Comparison of ENCODE assay signal across 1 cellular context in the genomic region with DNA sequence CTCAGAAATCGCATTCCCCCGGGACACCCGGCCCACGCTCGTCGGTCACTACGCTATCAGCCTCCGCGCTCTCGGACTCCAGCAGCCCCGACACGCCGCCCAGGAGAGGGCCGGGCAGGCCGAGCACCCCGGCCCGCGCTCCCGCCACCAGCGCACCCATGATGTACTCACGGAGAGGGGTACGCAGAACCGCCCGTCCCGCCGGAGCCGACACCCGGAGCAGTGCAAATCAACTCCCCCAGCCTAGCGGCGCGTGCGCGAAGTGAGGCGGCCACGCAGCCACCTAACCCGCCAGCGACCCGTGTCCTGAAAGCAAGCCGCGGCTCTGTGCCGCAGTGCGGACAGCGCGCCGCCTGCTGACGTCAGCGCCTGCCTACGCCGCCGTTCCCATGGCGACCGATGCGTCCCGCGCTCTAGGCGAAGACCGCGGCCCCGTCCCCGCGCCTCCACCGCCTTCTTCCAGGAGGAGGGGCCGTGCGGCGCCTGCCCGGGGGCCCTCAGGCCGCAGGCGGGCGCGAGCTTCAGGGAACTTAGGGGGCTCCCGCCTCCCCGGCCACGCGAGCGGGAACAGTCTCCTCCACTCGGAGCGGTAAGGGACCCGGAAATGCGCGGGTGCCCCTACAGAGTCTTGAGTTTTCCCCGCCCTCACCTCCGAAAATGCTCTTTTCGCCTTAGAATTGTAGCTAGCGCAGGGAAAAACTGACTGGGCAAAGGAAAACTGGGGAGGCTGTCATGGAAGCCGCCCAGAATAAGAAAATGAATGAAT.
TF ChIP-seq lines count a peak whose summit lies in the region.

A gene (minus strand): TSS at position 329 of the 766 bp plus-strand sequence. CDS start 5,503 bp downstream, outside the sequence.

TF ChIP-seq in HepG2, 621 proteins besides CTCF, POLR2A, EP300 and RAD21 (continued from another document and continues in another):
- TF ChIP-seq ZNF431 (CRISPR knock-in tag; IDR thresholded peaks at IDR 0.05; ENCODE audit: borderline replicate concordance, low read depth) (peak; percentile 96; the same call in 1 of the 2 replicates), FOXM1 (CRISPR knock-in tag; IDR thresholded peaks at IDR 0.05) (no peak), ZNF121 (CRISPR knock-in tag; IDR thresholded peaks at IDR 0.05) (peak; percentile 71; the same call in 1 of the 2 replicates), NR2C2 (CRISPR knock-in tag; IDR thresholded peaks at IDR 0.05; ENCODE audit: borderline replicate concordance) (peak; percentile 25; the same call in 1 of the 2 replicates), ZNF180 (CRISPR knock-in tag; IDR thresholded peaks at IDR 0.05; ENCODE audit: borderline replicate concordance, low read depth) (peak; percentile 85; the same call in 1 of the 2 replicates), ZNF724P (CRISPR knock-in tag; IDR thresholded peaks at IDR 0.05; ENCODE audit: borderline replicate concordance) (peak; percentile 95), ZNF772 (CRISPR knock-in tag; IDR thresholded peaks at IDR 0.05) (peak; percentile 94), RNF2 (conservative IDR thresholded peaks at IDR 0.05; ENCODE audit: low read depth) (0 out of 2 replicates have a peak, but pooled peaks have one; percentile 49), ZNF850 (CRISPR knock-in tag; conservative IDR thresholded peaks at IDR 0.05) (no peak; the same call in 1 of the 2 replicates), FLYWCH1 (CRISPR knock-in tag; IDR thresholded peaks at IDR 0.05) (no peak), FOXP1 (IDR thresholded peaks at IDR 0.05) (no peak), FOXP1 (CRISPR knock-in tag; IDR thresholded peaks at IDR 0.05) (no peak), TCF7 (IDR thresholded peaks at IDR 0.05; ENCODE audit: low read depth) (no peak), ZNF17 (CRISPR knock-in tag; IDR thresholded peaks at IDR 0.05) (no peak), GTF3A (CRISPR knock-in tag; conservative IDR thresholded peaks at IDR 0.05) (no peak; the same call in 1 of the 2 replicates), ZNF562 (CRISPR knock-in tag; IDR thresholded peaks at IDR 0.05; ENCODE audit: borderline replicate concordance) (no peak), ATF7-NPFF (CRISPR knock-in tag; IDR thresholded peaks at IDR 0.05; ENCODE audit: low read depth) (peak; percentile 89), ZSCAN31 (CRISPR knock-in tag; IDR thresholded peaks at IDR 0.05; ENCODE audit: low read depth) (peak; percentile 94; the same call in 1 of the 2 replicates), RFX5 (IDR thresholded peaks at IDR 0.05; ENCODE audit: low read depth, low read length) (peak; percentile 91), FOXJ3 (CRISPR knock-in tag; IDR thresholded peaks at IDR 0.05; ENCODE audit: borderline replicate concordance) (no peak; the same call in 1 of the 2 replicates), ZSCAN29 (CRISPR knock-in tag; conservative IDR thresholded peaks at IDR 0.05) (peak; percentile 95), PITX1 (CRISPR knock-in tag; IDR thresholded peaks at IDR 0.05) (peak; percentile 82), MED1 (CRISPR knock-in tag; IDR thresholded peaks at IDR 0.05) (peak; percentile 84), ZNF567 (CRISPR knock-in tag; IDR thresholded peaks at IDR 0.05; ENCODE audit: borderline replicate concordance) (0 out of 2 replicates have a peak, but pooled peaks have one; percentile 38), ZNF749 (CRISPR knock-in tag; IDR thresholded peaks at IDR 0.05; ENCODE audit: borderline replicate concordance) (peak; percentile 96), SMAD3 (CRISPR knock-in tag; IDR thresholded peaks at IDR 0.05) (peak; percentile 15; the same call in 1 of the 2 replicates)
- TF ChIP-seq, protein P1, sequence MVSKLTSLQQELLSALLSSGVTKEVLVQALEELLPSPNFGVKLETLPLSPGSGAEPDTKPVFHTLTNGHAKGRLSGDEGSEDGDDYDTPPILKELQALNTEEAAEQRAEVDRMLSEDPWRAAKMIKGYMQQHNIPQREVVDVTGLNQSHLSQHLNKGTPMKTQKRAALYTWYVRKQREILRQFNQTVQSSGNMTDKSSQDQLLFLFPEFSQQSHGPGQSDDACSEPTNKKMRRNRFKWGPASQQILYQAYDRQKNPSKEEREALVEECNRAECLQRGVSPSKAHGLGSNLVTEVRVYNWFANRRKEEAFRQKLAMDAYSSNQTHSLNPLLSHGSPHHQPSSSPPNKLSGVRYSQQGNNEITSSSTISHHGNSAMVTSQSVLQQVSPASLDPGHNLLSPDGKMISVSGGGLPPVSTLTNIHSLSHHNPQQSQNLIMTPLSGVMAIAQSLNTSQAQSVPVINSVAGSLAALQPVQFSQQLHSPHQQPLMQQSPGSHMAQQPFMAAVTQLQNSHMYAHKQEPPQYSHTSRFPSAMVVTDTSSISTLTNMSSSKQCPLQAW (CRISPR knock-in tag; IDR thresholded peaks at IDR 0.05), result peak; percentile 88
- TF ChIP-seq, protein P2, sequence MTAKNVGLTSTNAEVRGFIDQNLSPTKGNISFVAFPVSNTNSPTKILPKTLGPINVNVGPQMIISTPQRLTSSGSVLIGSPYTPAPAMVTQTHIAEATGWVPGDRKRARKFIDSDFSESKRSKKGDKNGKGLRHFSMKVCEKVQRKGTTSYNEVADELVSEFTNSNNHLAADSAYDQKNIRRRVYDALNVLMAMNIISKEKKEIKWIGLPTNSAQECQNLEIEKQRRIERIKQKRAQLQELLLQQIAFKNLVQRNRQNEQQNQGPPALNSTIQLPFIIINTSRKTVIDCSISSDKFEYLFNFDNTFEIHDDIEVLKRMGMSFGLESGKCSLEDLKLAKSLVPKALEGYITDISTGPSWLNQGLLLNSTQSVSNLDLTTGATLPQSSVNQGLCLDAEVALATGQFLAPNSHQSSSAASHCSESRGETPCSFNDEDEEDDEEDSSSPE (CRISPR knock-in tag; IDR thresholded peaks at IDR 0.05), result peak; percentile 93
- TF ChIP-seq, protein P3, sequence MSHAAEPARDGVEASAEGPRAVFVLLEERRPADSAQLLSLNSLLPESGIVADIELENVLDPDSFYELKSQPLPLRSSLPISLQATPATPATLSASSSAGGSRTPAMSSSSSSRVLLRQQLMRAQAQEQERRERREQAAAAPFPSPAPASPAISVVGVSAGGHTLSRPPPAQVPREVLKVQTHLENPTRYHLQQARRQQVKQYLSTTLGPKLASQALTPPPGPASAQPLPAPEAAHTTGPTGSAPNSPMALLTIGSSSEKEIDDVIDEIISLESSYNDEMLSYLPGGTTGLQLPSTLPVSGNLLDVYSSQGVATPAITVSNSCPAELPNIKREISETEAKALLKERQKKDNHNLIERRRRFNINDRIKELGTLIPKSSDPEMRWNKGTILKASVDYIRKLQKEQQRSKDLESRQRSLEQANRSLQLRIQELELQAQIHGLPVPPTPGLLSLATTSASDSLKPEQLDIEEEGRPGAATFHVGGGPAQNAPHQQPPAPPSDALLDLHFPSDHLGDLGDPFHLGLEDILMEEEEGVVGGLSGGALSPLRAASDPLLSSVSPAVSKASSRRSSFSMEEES (CRISPR knock-in tag; IDR thresholded peaks at IDR 0.05), result peak; percentile 65; the same call in 1 of the 2 replicates
- TF ChIP-seq, protein P4, sequence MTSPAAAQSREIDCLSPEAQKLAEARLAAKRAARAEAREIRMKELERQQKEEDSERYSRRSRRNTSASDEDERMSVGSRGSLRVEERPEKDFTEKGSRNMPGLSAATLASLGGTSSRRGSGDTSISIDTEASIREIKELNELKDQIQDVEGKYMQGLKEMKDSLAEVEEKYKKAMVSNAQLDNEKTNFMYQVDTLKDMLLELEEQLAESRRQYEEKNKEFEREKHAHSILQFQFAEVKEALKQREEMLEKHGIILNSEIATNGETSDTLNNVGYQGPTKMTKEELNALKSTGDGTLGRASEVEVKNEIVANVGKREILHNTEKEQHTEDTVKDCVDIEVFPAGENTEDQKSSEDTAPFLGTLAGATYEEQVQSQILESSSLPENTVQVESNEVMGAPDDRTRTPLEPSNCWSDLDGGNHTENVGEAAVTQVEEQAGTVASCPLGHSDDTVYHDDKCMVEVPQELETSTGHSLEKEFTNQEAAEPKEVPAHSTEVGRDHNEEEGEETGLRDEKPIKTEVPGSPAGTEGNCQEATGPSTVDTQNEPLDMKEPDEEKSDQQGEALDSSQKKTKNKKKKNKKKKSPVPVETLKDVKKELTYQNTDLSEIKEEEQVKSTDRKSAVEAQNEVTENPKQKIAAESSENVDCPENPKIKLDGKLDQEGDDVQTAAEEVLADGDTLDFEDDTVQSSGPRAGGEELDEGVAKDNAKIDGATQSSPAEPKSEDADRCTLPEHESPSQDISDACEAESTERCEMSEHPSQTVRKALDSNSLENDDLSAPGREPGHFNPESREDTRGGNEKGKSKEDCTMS (CRISPR knock-in tag; conservative IDR thresholded peaks at IDR 0.05), result no peak
- TF ChIP-seq, protein P5, sequence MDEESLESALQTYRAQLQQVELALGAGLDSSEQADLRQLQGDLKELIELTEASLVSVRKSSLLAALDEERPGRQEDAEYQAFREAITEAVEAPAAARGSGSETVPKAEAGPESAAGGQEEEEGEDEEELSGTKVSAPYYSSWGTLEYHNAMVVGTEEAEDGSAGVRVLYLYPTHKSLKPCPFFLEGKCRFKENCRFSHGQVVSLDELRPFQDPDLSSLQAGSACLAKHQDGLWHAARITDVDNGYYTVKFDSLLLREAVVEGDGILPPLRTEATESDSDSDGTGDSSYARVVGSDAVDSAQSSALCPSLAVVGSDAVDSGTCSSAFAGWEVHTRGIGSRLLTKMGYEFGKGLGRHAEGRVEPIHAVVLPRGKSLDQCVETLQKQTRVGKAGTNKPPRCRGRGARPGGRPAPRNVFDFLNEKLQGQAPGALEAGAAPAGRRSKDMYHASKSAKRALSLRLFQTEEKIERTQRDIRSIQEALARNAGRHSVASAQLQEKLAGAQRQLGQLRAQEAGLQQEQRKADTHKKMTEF (CRISPR knock-in tag; IDR thresholded peaks at IDR 0.05), result 0 out of 2 replicates have a peak, but pooled peaks have one; percentile 94
- TF ChIP-seq, protein P6, sequence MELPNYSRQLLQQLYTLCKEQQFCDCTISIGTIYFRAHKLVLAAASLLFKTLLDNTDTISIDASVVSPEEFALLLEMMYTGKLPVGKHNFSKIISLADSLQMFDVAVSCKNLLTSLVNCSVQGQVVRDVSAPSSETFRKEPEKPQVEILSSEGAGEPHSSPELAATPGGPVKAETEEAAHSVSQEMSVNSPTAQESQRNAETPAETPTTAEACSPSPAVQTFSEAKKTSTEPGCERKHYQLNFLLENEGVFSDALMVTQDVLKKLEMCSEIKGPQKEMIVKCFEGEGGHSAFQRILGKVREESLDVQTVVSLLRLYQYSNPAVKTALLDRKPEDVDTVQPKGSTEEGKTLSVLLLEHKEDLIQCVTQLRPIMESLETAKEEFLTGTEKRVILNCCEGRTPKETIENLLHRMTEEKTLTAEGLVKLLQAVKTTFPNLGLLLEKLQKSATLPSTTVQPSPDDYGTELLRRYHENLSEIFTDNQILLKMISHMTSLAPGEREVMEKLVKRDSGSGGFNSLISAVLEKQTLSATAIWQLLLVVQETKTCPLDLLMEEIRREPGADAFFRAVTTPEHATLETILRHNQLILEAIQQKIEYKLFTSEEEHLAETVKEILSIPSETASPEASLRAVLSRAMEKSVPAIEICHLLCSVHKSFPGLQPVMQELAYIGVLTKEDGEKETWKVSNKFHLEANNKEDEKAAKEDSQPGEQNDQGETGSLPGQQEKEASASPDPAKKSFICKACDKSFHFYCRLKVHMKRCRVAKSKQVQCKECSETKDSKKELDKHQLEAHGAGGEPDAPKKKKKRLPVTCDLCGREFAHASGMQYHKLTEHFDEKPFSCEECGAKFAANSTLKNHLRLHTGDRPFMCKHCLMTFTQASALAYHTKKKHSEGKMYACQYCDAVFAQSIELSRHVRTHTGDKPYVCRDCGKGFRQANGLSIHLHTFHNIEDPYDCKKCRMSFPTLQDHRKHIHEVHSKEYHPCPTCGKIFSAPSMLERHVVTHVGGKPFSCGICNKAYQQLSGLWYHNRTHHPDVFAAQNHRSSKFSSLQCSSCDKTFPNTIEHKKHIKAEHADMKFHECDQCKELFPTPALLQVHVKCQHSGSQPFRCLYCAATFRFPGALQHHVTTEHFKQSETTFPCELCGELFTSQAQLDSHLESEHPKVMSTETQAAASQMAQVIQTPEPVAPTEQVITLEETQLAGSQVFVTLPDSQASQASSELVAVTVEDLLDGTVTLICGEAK (IDR thresholded peaks at IDR 0.05), result no peak
- TF ChIP-seq, protein P6 (CRISPR knock-in tag; IDR thresholded peaks at IDR 0.05), result peak; percentile 85; the same call in 1 of the 2 replicates
- TF ChIP-seq, protein P7, sequence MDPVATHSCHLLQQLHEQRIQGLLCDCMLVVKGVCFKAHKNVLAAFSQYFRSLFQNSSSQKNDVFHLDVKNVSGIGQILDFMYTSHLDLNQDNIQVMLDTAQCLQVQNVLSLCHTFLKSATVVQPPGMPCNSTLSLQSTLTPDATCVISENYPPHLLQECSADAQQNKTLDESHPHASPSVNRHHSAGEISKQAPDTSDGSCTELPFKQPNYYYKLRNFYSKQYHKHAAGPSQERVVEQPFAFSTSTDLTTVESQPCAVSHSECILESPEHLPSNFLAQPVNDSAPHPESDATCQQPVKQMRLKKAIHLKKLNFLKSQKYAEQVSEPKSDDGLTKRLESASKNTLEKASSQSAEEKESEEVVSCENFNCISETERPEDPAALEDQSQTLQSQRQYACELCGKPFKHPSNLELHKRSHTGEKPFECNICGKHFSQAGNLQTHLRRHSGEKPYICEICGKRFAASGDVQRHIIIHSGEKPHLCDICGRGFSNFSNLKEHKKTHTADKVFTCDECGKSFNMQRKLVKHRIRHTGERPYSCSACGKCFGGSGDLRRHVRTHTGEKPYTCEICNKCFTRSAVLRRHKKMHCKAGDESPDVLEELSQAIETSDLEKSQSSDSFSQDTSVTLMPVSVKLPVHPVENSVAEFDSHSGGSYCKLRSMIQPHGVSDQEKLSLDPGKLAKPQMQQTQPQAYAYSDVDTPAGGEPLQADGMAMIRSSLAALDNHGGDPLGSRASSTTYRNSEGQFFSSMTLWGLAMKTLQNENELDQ (CRISPR knock-in tag; IDR thresholded peaks at IDR 0.05; ENCODE audit: borderline replicate concordance), result no peak
